8 cellular contexts compared by ENCODE assay signal in genomic region chr1:100423832-100424337, GRCh38.
DNase-seq lines count a peak whose midpoint lies in the region; ATAC-seq lines count a peak whose summit lies in the region.

No MANE protein-coding gene starts in this region.

- POLR2A ChIA-PET in activated CD4-positive, alpha-beta memory T cell treated with anti-CD3 and anti-CD28 coated beads for 36 hours (lab: Charles Lee): interaction anchor here (1.3 to 3.4 kb wide), 6 partner anchors 8 to 71 kb away, joined by 3 to 24 read pairs (median 6); partner anchors contain the start of gene CDC14A

- H3K27ac Mint-ChIP-seq in activated CD4-positive, alpha-beta memory T cell treated with anti-CD3 and anti-CD28 coated beads for 36 hours: peak overlapping the region; percentile 76

- H3K27me3 Mint-ChIP-seq in activated CD4-positive, alpha-beta memory T cell treated with anti-CD3 and anti-CD28 coated beads for 36 hours: no peaks in the 10 kb centered on the region

- CTCF ChIA-PET in activated CD4-positive, alpha-beta memory T cell treated with anti-CD3 and anti-CD28 coated beads for 36 hours (lab: Charles Lee): interaction anchor here (0.7 to 3.2 kb wide), 23 partner anchors 8 to 134 kb away, joined by 3 to 21 read pairs (median 4); partner anchors contain the start of gene CDC14A

- ATAC-seq in HG02938 (IDR thresholded peaks at IDR 0.05; ENCODE audit: unreplicated experiment): peak; percentile 95
- peak; percentile 63 for ATAC-seq in stimulated activated naive CD8-positive, alpha-beta T cell treated with anti-CD3 and anti-CD28 coated beads, Interleukin-15, Interleukin-2, amounts not matched to agents 100 U/mL and 50 U/mL, for 24 hours

- peaks cover 15% of the 10 kb centered on the region for H3K36me3 Mint-ChIP-seq in activated CD4-positive, alpha-beta memory T cell treated with anti-CD3 and anti-CD28 coated beads for 36 hours

- H3K9me3 Mint-ChIP-seq in activated CD4-positive, alpha-beta memory T cell treated with anti-CD3 and anti-CD28 coated beads for 36 hours: no peaks in the 10 kb centered on the region

- peaks cover 72% of the 10 kb centered on the region for H3K4me1 Mint-ChIP-seq in activated CD4-positive, alpha-beta memory T cell treated with anti-CD3 and anti-CD28 coated beads for 36 hours (ENCODE audit: low read depth)

- H3K4me3 Mint-ChIP-seq in activated CD4-positive, alpha-beta memory T cell treated with anti-CD3 and anti-CD28 coated beads for 36 hours: peak overlapping the region; percentile 57

- DNase-seq in activated T-cell treated with anti-CD3 and anti-CD28 coated beads, Interleukin-2, amount 50 U/mL, for 1 hour: peak; percentile 33
- DNase-seq in activated T-cell treated with anti-CD3 and anti-CD28 coated beads for 4 hours (no peak), activated gamma-delta T cell treated with Interleukin-2 at 50 U/mL for 16 hours (no peak), foreskin melanocyte (no peak), NCI-H2227 (lab: John Stamatoyannopoulos, UW; ENCODE audit: unreplicated experiment) (no peak)
- peak; percentile 33 for DNase-seq in activated CD4-positive, alpha-beta memory T cell treated with anti-CD3 and anti-CD28 coated beads for 36 hours
- no peak for DNase-seq in stimulated activated naive CD8-positive, alpha-beta T cell treated with anti-CD3 and anti-CD28 coated beads, Interleukin-15, Interleukin-2, amounts not matched to agents 100 U/mL and 50 U/mL, for 24 hours

- intact Hi-C loops in activated CD4-positive, alpha-beta memory T cell treated with anti-CD3 and anti-CD28 coated beads for 36 hours (cut with micrococcal nuclease): loop anchor here (1.0 to 2.0 kb wide), 2 partner anchors 9 to 37 kb away; no protein-coding TSS in a partner anchor

Comparison
In these comparisons a context has a peak if more than half of its experiments do, and no peak if none do; other contexts are left out.
1. DNase-seq: peak in activated T-cell treated with anti-CD3 and anti-CD28 coated beads, Interleukin-2, amount 50 U/mL, for 1 hour (single experiment) and activated CD4-positive, alpha-beta memory T cell treated with anti-CD3 and anti-CD28 coated beads for 36 hours (single experiment); none in activated T-cell treated with anti-CD3 and anti-CD28 coated beads for 4 hours (single experiment), stimulated activated naive CD8-positive, alpha-beta T cell treated with anti-CD3 and anti-CD28 coated beads, Interleukin-15, Interleukin-2, amounts not matched to agents 100 U/mL and 50 U/mL, for 24 hours (single experiment), activated gamma-delta T cell treated with Interleukin-2 at 50 U/mL for 16 hours (single experiment), foreskin melanocyte (single experiment) and NCI-H2227 (single experiment).